3 cellular contexts compared by ENCODE assay signal in genomic region chr12:104282109-104282508, GRCh38.
TF ChIP-seq lines count a peak whose summit lies in the region.

No MANE protein-coding gene starts in this region.

TF ChIP-seq in HCT116, 20 proteins besides CTCF, POLR2A, EP300 and RAD21:
- no peak for TF ChIP-seq SIN3A (IDR thresholded peaks at IDR 0.05; ENCODE audit: low read depth)
- TF ChIP-seq EZH2 (IDR thresholded peaks at IDR 0.05): no peak

TF ChIP-seq in SK-N-SH, 30 proteins besides CTCF, POLR2A, EP300 and RAD21:
- no peak for TF ChIP-seq NFIC (IDR thresholded peaks at IDR 0.05; ENCODE audit: borderline replicate concordance)
- peak; percentile 61 for TF ChIP-seq PBX3 (IDR thresholded peaks at IDR 0.05)
- TF ChIP-seq FOSL2 (IDR thresholded peaks at IDR 0.05; ENCODE audit: borderline replicate concordance, low read depth): no peak
- TF ChIP-seq GATA2 (CRISPR knock-in tag; IDR thresholded peaks at IDR 0.05): no peak
- TF ChIP-seq FOXM1 (IDR thresholded peaks at IDR 0.05; ENCODE audit: low read depth): no peak
- no peak for TF ChIP-seq ELF1 (IDR thresholded peaks at IDR 0.05)
TF ChIP-seq in SK-N-SH: peak in this region for 1.

TF ChIP-seq in H1, 55 proteins besides CTCF, POLR2A, EP300 and RAD21:
- no peak for TF ChIP-seq KDM1A (IDR thresholded peaks at IDR 0.05; ENCODE audit: borderline replicate concordance, low read length)
TF ChIP-seq in H1: peak in this region for 0.
